8 cellular contexts compared by ENCODE assay signal in genomic region chr18:54828290-54828871, GRCh38. TPM values are rescaled to one million over a fixed set of nuclear protein-coding genes. Genes with fewer than 3 reads are reported as not detected.
DNase-seq lines count a peak whose midpoint lies in the region; ATAC-seq and TF ChIP-seq lines count a peak whose summit lies in the region.

RAB27B (plus strand) TSS chr18:54828477; CDS start chr18:54877586, 49,109 bp downstream.

- peak within 1 kb of the TSS; percentile 64 for H3K4me3 ChIP-seq in HUES64 (ENCODE audit: low read length)
- peak within 1 kb of the TSS; percentile 80 for H3K4me3 ChIP-seq in trophoblast cell (ENCODE audit: low read depth, low read length)
- peak within 1 kb of the TSS; percentile 39 to 47 for H3K4me3 ChIP-seq in tibial artery

- ATAC-seq in SK-N-SH treated with all-trans-retinoic acid at 6 μM for 48 hours (peak; percentile 95), left cardiac atrium (peak; percentile 86 to 96), GM21515 (IDR thresholded peaks at IDR 0.05; ENCODE audit: unreplicated experiment) (no peak)

- peak within 1 kb of the TSS; percentile 22 for H4K91ac ChIP-seq in trophoblast cell (ENCODE audit: low read depth, low read length)

- H3K9me3 Mint-ChIP-seq in Calu3 (ENCODE audit: low read depth, unreplicated experiment), result peaks cover 8% of the 10 kb centered on the region
- H3K9me3 Mint-ChIP-seq in activated naive CD8-positive, alpha-beta T cell treated with anti-CD3 and anti-CD28 coated beads for 36 hours, result peaks cover 4% of the 10 kb centered on the region

- peaks cover 67% of the 10 kb centered on the region for H3K4me1 Mint-ChIP-seq in Calu3 (ENCODE audit: low read depth, unreplicated experiment)
- peaks cover 9% of the 10 kb centered on the region for H3K4me1 Mint-ChIP-seq in activated naive CD8-positive, alpha-beta T cell treated with anti-CD3 and anti-CD28 coated beads for 36 hours

- peak within 1 kb of the TSS; percentile 28 for H2BK5ac ChIP-seq in trophoblast cell (ENCODE audit: low read depth, low read length, poor library complexity)

- H3K27me3 ChIP-seq in HUES64 (ENCODE audit: insufficient read depth, low read length), result peaks cover 9% of the 10 kb centered on the region
- no peaks in the 10 kb centered on the region for H3K27me3 ChIP-seq in trophoblast cell (ENCODE audit: insufficient read depth, low read length)
- peaks cover 0 to 4% of the 10 kb centered on the region in 2 donors for H3K27me3 ChIP-seq in tibial artery

- no TSS peak for BruUV-seq in Calu3 (replicated peaks; lab: Mats Ljungman, UMichigan)

- peak within 1 kb of the TSS; percentile 33 for H2BK120ac ChIP-seq in trophoblast cell (ENCODE audit: insufficient read depth, low read length, poor library complexity)

- no peak within 1 kb of the TSS for H3K23ac ChIP-seq in trophoblast cell (ENCODE audit: low read length)

- H3K4me2 ChIP-seq in trophoblast cell (ENCODE audit: low read length), result peak within 1 kb of the TSS; percentile 99

- peak within 1 kb of the TSS; percentile 95 for H3K4me3 Mint-ChIP-seq in Calu3 (ENCODE audit: low read depth, unreplicated experiment)
- peak within 1 kb of the TSS; percentile 60 for H3K4me3 Mint-ChIP-seq in activated naive CD8-positive, alpha-beta T cell treated with anti-CD3 and anti-CD28 coated beads for 36 hours

- peak within 1 kb of the TSS; percentile 58 for H2AFZ ChIP-seq in trophoblast cell (ENCODE audit: insufficient read depth, low read length, poor library complexity)

- H3K18ac ChIP-seq in trophoblast cell (ENCODE audit: low read length), result peak within 1 kb of the TSS; percentile 13

- TF ChIP-seq CTCF in Calu3 (IDR thresholded peaks at IDR 0.05; ENCODE audit: unreplicated experiment) (no peak), tibial artery (IDR thresholded peaks at IDR 0.05) (no peak)

- peaks cover 45% of the 10 kb centered on the region for H3K36me3 Mint-ChIP-seq in Calu3 (ENCODE audit: insufficient read depth, unreplicated experiment)
- no peaks in the 10 kb centered on the region for H3K36me3 Mint-ChIP-seq in activated naive CD8-positive, alpha-beta T cell treated with anti-CD3 and anti-CD28 coated beads for 36 hours

- no peak within 1 kb of the TSS for H3K27ac ChIP-seq in HUES64 (ENCODE audit: low read depth, low read length)
- peak within 1 kb of the TSS; percentile 74 for H3K27ac ChIP-seq in trophoblast cell (ENCODE audit: low read depth, low read length)
- no peak within 1 kb of the TSS for H3K27ac ChIP-seq in tibial artery

- peak; percentile 92 for DNase-seq in Calu3
- DNase-seq in activated naive CD8-positive, alpha-beta T cell treated with anti-CD3 and anti-CD28 coated beads for 36 hours, result peak; percentile 63
- DNase-seq in left cardiac atrium, result peak; percentile 62
- DNase-seq in trophoblast cell, result peak; percentile 80 to 84
- DNase-seq in tibial artery, result peak; percentile 45 to 65

- no peak within 1 kb of the TSS for H4K12ac ChIP-seq in trophoblast cell (ENCODE audit: low read depth, low read length)

- H3K27ac Mint-ChIP-seq in Calu3 (ENCODE audit: unreplicated experiment), result peak within 1 kb of the TSS; percentile 84
- no peak within 1 kb of the TSS for H3K27ac Mint-ChIP-seq in activated naive CD8-positive, alpha-beta T cell treated with anti-CD3 and anti-CD28 coated beads for 36 hours

- WGBS in HUES64, result 1% methylated on average over 35 of the region's 35 CpGs
- WGBS in trophoblast cell (ENCODE audit: extremely low coverage, insufficient coverage, insufficient read length), result no CpG with 5 or more reads among the region's 35 CpGs

- CTCF ChIA-PET in Calu3 (lab: Charles Lee), result interaction anchor here (0.9 to 2.3 kb wide), 6 partner anchors 11 to 149 kb away, joined by 3 to 8 read pairs (median 4); no protein-coding TSS in a partner anchor

- H3K27me3 Mint-ChIP-seq in Calu3 (ENCODE audit: unreplicated experiment), result no peaks in the 10 kb centered on the region
- H3K27me3 Mint-ChIP-seq in activated naive CD8-positive, alpha-beta T cell treated with anti-CD3 and anti-CD28 coated beads for 36 hours, result peaks cover 43% of the 10 kb centered on the region

- H3K79me1 ChIP-seq in trophoblast cell (ENCODE audit: low read length), result peaks cover 3% of the 10 kb centered on the region

- 0 out of 2 replicates have a peak within 1 kb of the TSS, but pooled peaks have one; percentile 24 for H3K9ac ChIP-seq in HUES64 (ENCODE audit: low read depth, low read length)
- peak within 1 kb of the TSS; percentile 30 for H3K9ac ChIP-seq in trophoblast cell (ENCODE audit: low read length)

- H2BK12ac ChIP-seq in trophoblast cell (ENCODE audit: low read length), result peak within 1 kb of the TSS; percentile 67

- H3K4ac ChIP-seq in trophoblast cell (ENCODE audit: low read depth, low read length), result no peak within 1 kb of the TSS

- H3K14ac ChIP-seq in trophoblast cell (ENCODE audit: low read length), result peak within 1 kb of the TSS; percentile 23

- peak within 1 kb of the TSS; percentile 27 for H4K8ac ChIP-seq in trophoblast cell (ENCODE audit: low read depth, low read length)

- H3K4me1 ChIP-seq in HUES64 (ENCODE audit: insufficient read depth, low read length) (peaks cover 3% of the 10 kb centered on the region), trophoblast cell (ENCODE audit: control insufficient read depth in 1 of 2, insufficient read depth in 2 of 2, low read length in 2 of 2) (peaks cover 3 to 4% of the 10 kb centered on the region in 2 experiments), tibial artery (peaks cover 0 to 13% (median 7%) of the 10 kb centered on the region in 4 donors)

- intact Hi-C loops in Calu3 (cut with micrococcal nuclease; ENCODE audit: unreplicated experiment) (loop anchor here (2.0 kb wide), 1 partner anchor 62 kb away; no protein-coding TSS in a partner anchor), left cardiac atrium (cut with DNase I) (no loop called here), tibial artery (cut with DNase I; ENCODE audit: low total_unique reads) (no loop called here)

- no peaks in the 10 kb centered on the region for H3K9me3 ChIP-seq in HUES64 (ENCODE audit: insufficient read depth, low read depth, low read length)
- H3K9me3 ChIP-seq in trophoblast cell (ENCODE audit: insufficient read depth, low read depth, low read length), result no peaks in the 10 kb centered on the region
- no peaks in the 10 kb centered on the region for H3K9me3 ChIP-seq in tibial artery

- H3K36me3 ChIP-seq in HUES64 (ENCODE audit: insufficient read depth, low read length) (no peaks in the 10 kb centered on the region), trophoblast cell (ENCODE audit: control insufficient read depth in 1 of 2, insufficient read depth in 2 of 2, low read length in 2 of 2) (no peaks in the 10 kb centered on the region), tibial artery (no peaks in the 10 kb centered on the region)

- H3K79me2 ChIP-seq in trophoblast cell (ENCODE audit: control insufficient read depth, insufficient read depth, low read length, poor library complexity), result no peaks in the 10 kb centered on the region

- H2AK5ac ChIP-seq in trophoblast cell (ENCODE audit: low read length), result no peak within 1 kb of the TSS

TF ChIP-seq in SK-N-SH treated with all-trans-retinoic acid at 6 μM for 48 hours, 23 proteins besides CTCF, POLR2A, EP300 and RAD21:
- TF ChIP-seq POU6F1 (CRISPR knock-in tag; IDR thresholded peaks at IDR 0.05; ENCODE audit: borderline replicate concordance, low read depth), result no peak

RNA-seq across cellular contexts. Expression of gene RAB27B, which starts in this region (rescaled TPM):
- total RNA-seq in Calu3 (2022) (38.3 and 60.6 TPM in 2 replicates), left cardiac atrium (1 to 10 TPM in 1 of 2 donors, under 1 TPM in 1; 0.16 to 1.0 TPM)
- polyA plus RNA-seq in HUES64 (2013, experiment 1 of 2), result 0.20 TPM
- polyA plus RNA-seq in HUES64 (2013, experiment 2 of 2), result 0.25 TPM
- total RNA-seq in activated naive CD8-positive, alpha-beta T cell treated with anti-CD3 and anti-CD28 coated beads for 36 hours, result not detected
- 0.63 and 0.65 TPM in 2 replicates for polyA plus RNA-seq in trophoblast cell (2013)

Comparison
In these comparisons a context has a peak if more than half of its experiments do, and no peak if none do; other contexts are left out.
1. RNA of gene RAB27B (total RNA-seq): 38.3 to 60.6 TPM in Calu3; 0.16 to 1.0 TPM in left cardiac atrium and not detected in activated naive CD8-positive, alpha-beta T cell treated with anti-CD3 and anti-CD28 coated beads for 36 hours; every median in the first group is over 10 times any median in the second.
2. Peak in DNase-seq in activated naive CD8-positive, alpha-beta T cell treated with anti-CD3 and anti-CD28 coated beads for 36 hours; RNA of the gene not detected or under 1 TPM.
3. Peak in every context shown above with its lines, with median percentiles within 50 percentile points of each other: DNase-seq and H3K4me3 ChIP-seq.